In genomic region chr1:179283992-179284391, GRCh38 we compare ENCODE assay signal across 25 cellular contexts.
"Had no signal": no experiment of that assay in that cellular context is flagged by ENCODE, and none has a peak within 500 bp of the region (broad histone marks: within the 10 kb centered on the region; RNA-seq: fewer than 3 reads in every experiment).

No MANE protein-coding gene starts in this region.

- H3K4me3 ChIP-seq: neural progenitor cell, ovary, psoas muscle, right lobe of liver, sigmoid colon, stomach, thoracic aorta, thyroid gland, tibial nerve, upper lobe of left lung, vagina had no signal

- FAIRE-seq: small intestine, urothelium cell line had no signal

- DNase-seq: occipital lobe; ovary; posterior cingulate gyrus; psoas muscle; right cardiac atrium; right lobe of liver; sigmoid colon; small intestine; stimulated activated CD4-positive, alpha-beta T cell treated with anti-CD3 and anti-CD28 coated beads, Interleukin-15, amount 100 ng/mL, for 24 hours; stimulated activated CD4-positive, alpha-beta T cell treated with anti-CD3 and anti-CD28 coated beads, Interleukin-2, amount 100 ng/mL, for 24 hours; stimulated activated CD4-positive, alpha-beta T cell treated with anti-CD3 and anti-CD28 coated beads, Interleukin-2, amount 100 ng/mL, for 48 hours; stimulated activated CD4-positive, alpha-beta T cell treated with anti-CD3 and anti-CD28 coated beads, Interleukin-4, amount 100 ng/mL, for 24 hours; stimulated activated naive B cell treated with anti-CD40 and anti-IgM and Interleukin-4, amounts not matched to agents 10 μg/mL and 1 μg/mL and 100 μg/mL, for 72 hours; stimulated activated naive CD4-positive, alpha-beta T cell treated with Interleukin-2 at 50 U/mL for 16 hours; stomach; thyroid gland; trophoblast cell; upper lobe of left lung had no signal

- H3K9ac ChIP-seq: neural progenitor cell, parathyroid adenoma had no signal

- H3K27me3 ChIP-seq: neural progenitor cell, ovary, right lobe of liver, sigmoid colon, stomach, thyroid gland, tibial nerve, upper lobe of left lung, vagina had no signal

- H3K9me3 ChIP-seq: psoas muscle, right lobe of liver, thyroid gland, vagina had no signal

- H2AFZ ChIP-seq: neural progenitor cell, parathyroid adenoma had no signal

- H3K4me1 ChIP-seq: neural progenitor cell, parathyroid adenoma, psoas muscle, sigmoid colon, thyroid gland, tibial nerve, vagina had no signal

- H3K4me2 ChIP-seq: neural progenitor cell had no signal

- H3K27ac ChIP-seq: neural progenitor cell, ovary, parathyroid adenoma, psoas muscle, right lobe of liver, sigmoid colon, stomach, thoracic aorta, thyroid gland, tibial nerve, upper lobe of left lung, vagina had no signal

- H3K36me3 ChIP-seq: neural progenitor cell, ovary, right lobe of liver, sigmoid colon, stomach, thoracic aorta, thyroid gland, tibial nerve, upper lobe of left lung, vagina had no signal

- H3K79me2 ChIP-seq: parathyroid adenoma had no signal

- ATAC-seq: psoas muscle; right cardiac atrium; right lobe of liver; stimulated activated effector memory CD8-positive, alpha-beta T cell treated with anti-CD3 and anti-CD28 coated beads, Interleukin-12 subunit alpha, Interleukin-12 subunit beta, amount 100 ng/mL, for 72 hours; stimulated activated naive B cell treated with anti-CD40 and anti-IgM and Interleukin-4, amounts not matched to agents 10 μg/mL and 1 μg/mL and 100 μg/mL, for 72 hours had no signal
